ENCODE assay signal across 25 cellular contexts in genomic region chr4:78518551-78518950, GRCh38. TPM values are rescaled to one million over a fixed set of nuclear protein-coding genes. Genes with fewer than 3 reads are reported as not detected.
"Had no signal": no experiment of that assay in that cellular context is flagged by ENCODE, and none has a peak within 500 bp of the region (broad histone marks: within the 10 kb centered on the region; RNA-seq: fewer than 3 reads in every experiment).

No MANE protein-coding gene starts in this region.

- H3K27ac ChIP-seq: breast epithelium, gastroesophageal sphincter, transverse colon had no signal

- H3K36me3 ChIP-seq: breast epithelium, gastroesophageal sphincter, transverse colon had no signal

- H3K4me1 ChIP-seq: breast epithelium, transverse colon had no signal

- DNase-seq: activated B cell treated with CpG ODN at 0.5 μM for 24 hours; activated CD4-positive, alpha-beta T cell treated with anti-CD3 and anti-CD28 coated beads for 4 hours; activated CD4-positive, alpha-beta T cell treated with anti-CD3 and anti-CD28 coated beads, Interleukin-2, amount 50 U/mL, for 48 hours; activated CD8-positive, alpha-beta memory T cell treated with anti-CD3 and anti-CD28 coated beads, Interleukin-2, amount 50 U/mL, for 48 hours; activated naive CD4-positive, alpha-beta T cell; activated T-cell treated with anti-CD3 and anti-CD28 coated beads, Interleukin-2, amount 50 U/mL, for 4 hours; cerebellar nuclear complex; cortex of kidney; head of caudate nucleus; islet precursor cell; left cardiac atrium; mesendoderm; mucosa of descending colon; naive B cell; posterior cingulate gyrus; small intestine; stimulated activated CD4-positive, alpha-beta T cell treated with anti-CD3 and anti-CD28 coated beads, Interleukin-15, amount 100 ng/mL, for 24 hours; T1000; transverse colon had no signal

- H3K27me3 ChIP-seq: breast epithelium, gastroesophageal sphincter, transverse colon had no signal

- H3K9me3 ChIP-seq: breast epithelium, gastroesophageal sphincter, mucosa of descending colon, transverse colon had no signal

- ATAC-seq: activated T-cell treated with anti-CD3 and anti-CD28 coated beads, Interleukin-2, amount 50 U/mL, for 4 hours; gastroesophageal sphincter; left cardiac atrium; mucosa of descending colon; sciatic nerve; stimulated activated memory B cell treated with anti-CD40 and anti-IgM and Interleukin-4, amounts not matched to agents 10 μg/mL and 1 μg/mL and 100 μg/mL, for 72 hours had no signal

- H3K4me3 ChIP-seq: breast epithelium, gastroesophageal sphincter, mucosa of descending colon, transverse colon had no signal

RNA-seq across cellular contexts. Expression of gene ANXA3, which starts 33.0 kb away (rescaled TPM):
- total RNA-seq: activated T-helper 2 cell treated with anti-CD3 and anti-CD28 coated beads, Interferon-gamma antibody, Interleukin-2, Interleukin-4, amounts not matched to agents 10 μg/mL and 5 μg/mL and 100 μg/mL, durations not matched to agents 14 hours and 24 hours and 36 hours; neural crest cell had no signal
